7 cellular contexts compared by ENCODE assay signal in genomic region chr2:233418761-233419625, GRCh38.
DNase-seq lines count a peak whose midpoint lies in the region; ATAC-seq and TF ChIP-seq lines count a peak whose summit lies in the region.

No MANE protein-coding gene starts in this region.

- H3K4me3 ChIP-seq in cardiac muscle cell, result no peak overlapping the region
- no peak overlapping the region for H3K4me3 ChIP-seq in MG63

- TF ChIP-seq CTCF in cardiac muscle cell (IDR thresholded peaks at IDR 0.05; ENCODE audit: low read depth, low read length), result no peak

- DNase-seq in activated CD8-positive, alpha-beta memory T cell treated with anti-CD3 and anti-CD28 coated beads for 24 hours, result peak; percentile 74
- DNase-seq in cardiac muscle cell (ENCODE audit: low read depth in 1 of 2, low spot score in 1 of 2) (peak; percentile 31 to 67), MG63 (no peak), NCI-H526 (lab: John Stamatoyannopoulos, UW) (no peak)
- DNase-seq in stimulated activated CD8-positive, alpha-beta memory T cell treated with anti-CD3 and anti-CD28 coated beads, Interleukin-7, amount 100 ng/mL, for 4 hours (ENCODE audit: low read depth in 2 of 2), result peak; percentile 15 to 47

- peak overlapping the region; percentile 19 for H3K27ac ChIP-seq in cardiac muscle cell

- peak; percentile 37 for ATAC-seq in GM19438 (IDR thresholded peaks at IDR 0.05; ENCODE audit: low read depth, unreplicated experiment)
- ATAC-seq in HG03571 (IDR thresholded peaks at IDR 0.05; ENCODE audit: unreplicated experiment), result peak; percentile 40

- H3K36me3 ChIP-seq in cardiac muscle cell, result no peaks in the 10 kb centered on the region
- H3K36me3 ChIP-seq in MG63, result peaks cover 12% of the 10 kb centered on the region

- H3K4me1 ChIP-seq in cardiac muscle cell (ENCODE audit: low read depth), result peaks cover 19% of the 10 kb centered on the region

- H3K9me3 ChIP-seq in cardiac muscle cell (ENCODE audit: low read depth), result no peaks in the 10 kb centered on the region
- peaks cover 2% of the 10 kb centered on the region; the same call in 1 of the 2 replicates for H3K9me3 ChIP-seq in MG63

- H3K27me3 ChIP-seq in cardiac muscle cell (no peaks in the 10 kb centered on the region), MG63 (no peaks in the 10 kb centered on the region)

Comparison
In these comparisons a context has a peak if more than half of its experiments do, and no peak if none do; other contexts are left out.
1. DNase-seq: peak in activated CD8-positive, alpha-beta memory T cell treated with anti-CD3 and anti-CD28 coated beads for 24 hours (single experiment), cardiac muscle cell (2 of 2) and stimulated activated CD8-positive, alpha-beta memory T cell treated with anti-CD3 and anti-CD28 coated beads, Interleukin-7, amount 100 ng/mL, for 4 hours (2 of 2); none in MG63 (single experiment) and NCI-H526 (0 of 2).